In the genomic region with DNA sequence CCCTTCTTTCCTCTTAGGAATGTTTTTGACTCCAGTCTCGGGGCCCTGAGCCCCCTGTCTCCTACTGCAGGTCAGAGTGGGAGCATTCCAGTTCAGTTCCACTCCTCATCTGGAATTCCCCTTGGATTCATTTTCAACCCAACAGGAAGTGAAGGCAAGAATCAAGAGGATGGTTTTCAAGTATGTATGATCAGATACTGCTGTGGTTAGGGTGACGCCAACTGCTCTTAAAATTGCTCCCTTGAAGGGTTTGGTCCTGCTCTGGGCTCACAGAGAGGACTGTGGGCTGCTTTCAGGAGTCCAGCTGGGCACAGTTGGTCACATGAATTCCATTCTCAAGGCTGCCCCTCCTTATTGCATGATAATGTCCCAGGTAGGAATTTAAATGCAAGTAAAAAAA, we compare ENCODE assay signal across 20 cellular contexts. TPM values are rescaled to one million over a fixed set of nuclear protein-coding genes. Genes with fewer than 3 reads are reported as not detected.
DNase-seq lines count a peak whose midpoint lies in the region; ATAC-seq, FAIRE-seq and TF ChIP-seq lines count a peak whose summit lies in the region.
"Had no signal": no experiment of that assay in that cellular context is flagged by ENCODE, and none has a peak within 500 bp of the region (broad histone marks: within the 10 kb centered on the region; RNA-seq: fewer than 3 reads in every experiment).

No MANE protein-coding gene starts in this region.

- peak; percentile 60 for DNase-seq in AG09309 (ENCODE audit: low read depth)
- DNase-seq in GM23338 (ENCODE audit: low spot score) = no peak
- peak in 1 of 2 experiments; percentile 54 for DNase-seq in SJSA1 (ENCODE audit: low read depth in 1 of 2, low spot score in 2 of 2)
- DNase-seq in keratinocyte (ENCODE audit: low read depth, low spot score) = no peak
- DNase-seq in activated CD8-positive, alpha-beta memory T cell treated with anti-CD3 and anti-CD28 coated beads, Interleukin-2, amount 50 U/mL, for 4 hours = no peak
- DNase-seq in posterior cingulate gyrus = no peak
- DNase-seq in mucosa of descending colon = no peak
- DNase-seq in activated naive CD4-positive, alpha-beta T cell treated with anti-CD3 and anti-CD28 coated beads, Interleukin-2, amount 10 ng/mL, durations not matched to agents 7 days and 5 days = no peak
- DNase-seq: activated CD4-positive, alpha-beta T cell treated with anti-CD3 and anti-CD28 coated beads for 1 hour; GDM1; hypothalamus; MV-4-11; NCI-H2227 treated with DMSO at 0.1 percent for 48 hours; pancreas; stimulated activated CD4-positive, alpha-beta T cell treated with anti-CD3 and anti-CD28 coated beads, Interleukin-1b, Interleukin-23, amount 100 ng/mL, for 48 hours had no signal

- H3K4me1 Mint-ChIP-seq in GM23338 = peaks cover 3% of the 10 kb centered on the region
- H3K4me1 Mint-ChIP-seq in activated naive CD4-positive, alpha-beta T cell treated with anti-CD3 and anti-CD28 coated beads, Interleukin-2, amount 10 ng/mL, durations not matched to agents 7 days and 5 days = peaks cover 4% of the 10 kb centered on the region
- H3K4me1 Mint-ChIP-seq: memory B cell had no signal

- H3K27ac Mint-ChIP-seq in GM23338 = peak overlapping the region; percentile 31; the same call in 1 of the 2 replicates
- H3K27ac Mint-ChIP-seq in activated naive CD4-positive, alpha-beta T cell treated with anti-CD3 and anti-CD28 coated beads, Interleukin-2, amount 10 ng/mL, durations not matched to agents 7 days and 5 days = no peak overlapping the region
- H3K27ac Mint-ChIP-seq: memory B cell; T-helper 1 cell treated with Interleukin-12 subunit alpha and Interleukin-12 subunit beta and Interleukin-4 antibody, amounts not matched to agents 30 μg/mL and 1 μg/mL, for 36 hours had no signal

- H3K9ac ChIP-seq in keratinocyte (ENCODE audit: control insufficient read depth, extremely low read depth, insufficient read depth, low read length) = no peak overlapping the region
- H3K9ac ChIP-seq: BLaER1 had no signal

- H3K9me3 Mint-ChIP-seq in GM23338 = no peaks in the 10 kb centered on the region
- no peaks in the 10 kb centered on the region for H3K9me3 Mint-ChIP-seq in activated naive CD4-positive, alpha-beta T cell treated with anti-CD3 and anti-CD28 coated beads, Interleukin-2, amount 10 ng/mL, durations not matched to agents 7 days and 5 days
- H3K9me3 Mint-ChIP-seq: memory B cell; T-helper 1 cell treated with Interleukin-12 subunit alpha and Interleukin-12 subunit beta and Interleukin-4 antibody, amounts not matched to agents 30 μg/mL and 1 μg/mL, for 36 hours had no signal

- FAIRE-seq in keratinocyte (lab: Jason Lieb, UNC) = peak; percentile 20
- FAIRE-seq: endometrium, pancreas had no signal

- dilution Hi-C loops in keratinocyte (cut with MboI; ENCODE audit: extremely low pct_ligation_motif_present, low sequenced_read_pairs) = no loop called here

- H3K27me3 ChIP-seq in GM23338 (ENCODE audit: insufficient read depth) (no peaks in the 10 kb centered on the region), SJSA1 (replicated peaks) (no peaks in the 10 kb centered on the region), keratinocyte (ENCODE audit: control insufficient read depth, extremely low read depth, insufficient read depth, low read length) (no peaks in the 10 kb centered on the region)
- H3K27me3 ChIP-seq: BLaER1, pancreas had no signal

- H4K20me1 ChIP-seq in GM23338 (replicated peaks; ENCODE audit: insufficient read depth) (no peaks in the 10 kb centered on the region), keratinocyte (ENCODE audit: control insufficient read depth, extremely low read depth, insufficient read depth, low read length) (no peaks in the 10 kb centered on the region)
- H4K20me1 ChIP-seq: BLaER1 had no signal

- no peaks in the 10 kb centered on the region for H3F3A ChIP-seq in GM23338 (replicated peaks; ENCODE audit: low read depth)

- CTCF ChIA-PET in activated naive CD4-positive, alpha-beta T cell treated with anti-CD3 and anti-CD28 coated beads, Interleukin-2, amount 10 ng/mL, durations not matched to agents 7 days and 5 days (lab: Charles Lee) = no interaction called here

- no peak overlapping the region for H3K4me3 Mint-ChIP-seq in GM23338
- no peak overlapping the region for H3K4me3 Mint-ChIP-seq in activated naive CD4-positive, alpha-beta T cell treated with anti-CD3 and anti-CD28 coated beads, Interleukin-2, amount 10 ng/mL, durations not matched to agents 7 days and 5 days
- H3K4me3 Mint-ChIP-seq: memory B cell; T-helper 1 cell treated with Interleukin-12 subunit alpha and Interleukin-12 subunit beta and Interleukin-4 antibody, amounts not matched to agents 30 μg/mL and 1 μg/mL, for 36 hours had no signal

- ATAC-seq in GM23338 (no peak), mucosa of descending colon (no peak)

- no peak overlapping the region for H3K4me3 ChIP-seq in AG09309 (ENCODE audit: control insufficient read depth, low read depth, low read length)
- H3K4me3 ChIP-seq in GM23338 = no peak overlapping the region
- no peak overlapping the region for H3K4me3 ChIP-seq in SJSA1
- no peak overlapping the region for H3K4me3 ChIP-seq in keratinocyte (ENCODE audit: control insufficient read depth in 2 of 3, extremely low read depth in 1 of 3, insufficient read depth in 2 of 3, low read depth in 1 of 3, low read length in 3 of 3)
- H3K4me3 ChIP-seq in mucosa of descending colon = no peak overlapping the region
- H3K4me3 ChIP-seq: BLaER1, pancreas had no signal

- no peak overlapping the region for H3K27ac ChIP-seq in GM23338 (ENCODE audit: low read depth)
- peak overlapping the region; percentile 29; the same call in 1 of the 2 replicates for H3K27ac ChIP-seq in SJSA1
- peak overlapping the region; percentile 57 for H3K27ac ChIP-seq in keratinocyte (ENCODE audit: control insufficient read depth, insufficient read depth, low read length)
- H3K27ac ChIP-seq: BLaER1, HL-60, pancreas had no signal

- intact Hi-C loops in posterior cingulate gyrus (cut with DNase I) = no loop called here
- intact Hi-C loops in mucosa of descending colon (cut with DNase I, micrococcal nuclease) = no loop called here

- H3K4me2 ChIP-seq in GM23338 = no peak overlapping the region
- H3K4me2 ChIP-seq in keratinocyte (ENCODE audit: control insufficient read depth, extremely low read depth, insufficient read depth, low read depth, low read length) = no peak overlapping the region
- H3K4me2 ChIP-seq: BLaER1 had no signal

- H3K4me1 ChIP-seq in GM23338 (ENCODE audit: insufficient read depth) (peaks cover 6% of the 10 kb centered on the region; the same call in 1 of the 2 replicates), SJSA1 (replicated peaks) (peaks cover 25% of the 10 kb centered on the region), keratinocyte (ENCODE audit: control insufficient read depth, extremely low read depth, insufficient read depth, low read length) (peaks cover 25% of the 10 kb centered on the region), mucosa of descending colon (ENCODE audit: low read depth) (peaks cover 14% of the 10 kb centered on the region)

- no peaks in the 10 kb centered on the region for H3K79me2 ChIP-seq in GM23338 (replicated peaks; ENCODE audit: insufficient read depth)
- H3K79me2 ChIP-seq in keratinocyte (ENCODE audit: control insufficient read depth, insufficient read depth, low read length) = no peaks in the 10 kb centered on the region

- H3K9me2 ChIP-seq in GM23338 (ENCODE audit: insufficient read depth) = no peaks in the 10 kb centered on the region

- TF ChIP-seq CTCF in AG09309 (IDR thresholded peaks at IDR 0.05; ENCODE audit: control insufficient read depth, insufficient read depth, low read depth, low read length, missing control alignments) (no peak), GM23338 (conservative IDR thresholded peaks at IDR 0.05; ENCODE audit: low read depth in 2 of 2) (no peak), keratinocyte (optimal IDR thresholded peaks at IDR 0.05 in 1 of 3, IDR thresholded peaks at IDR 0.05 in 1 of 3, conservative IDR thresholded peaks at IDR 0.05 in 1 of 3; ENCODE audit: extremely low read depth in 1 of 3, insufficient read depth in 2 of 3, low read length in 3 of 3) (no peak), mucosa of descending colon (IDR thresholded peaks at IDR 0.05) (no peak)

- H3K9me1 ChIP-seq in keratinocyte (ENCODE audit: control insufficient read depth, extremely low read depth, insufficient read depth, low read length) = no peaks in the 10 kb centered on the region

- peaks cover 1% of the 10 kb centered on the region for H3K27me3 Mint-ChIP-seq in GM23338 (ENCODE audit: insufficient read depth, low read depth, poor library complexity)
- H3K27me3 Mint-ChIP-seq in activated naive CD4-positive, alpha-beta T cell treated with anti-CD3 and anti-CD28 coated beads, Interleukin-2, amount 10 ng/mL, durations not matched to agents 7 days and 5 days = peaks cover 10% of the 10 kb centered on the region

- H3K36me3 ChIP-seq in GM23338 (ENCODE audit: insufficient read depth) = no peaks in the 10 kb centered on the region
- no peaks in the 10 kb centered on the region for H3K36me3 ChIP-seq in SJSA1
- H3K36me3 ChIP-seq in keratinocyte (ENCODE audit: control insufficient read depth in 2 of 2, extremely low read depth in 1 of 2, insufficient read depth in 2 of 2, low read length in 2 of 2) = no peaks in the 10 kb centered on the region
- H3K36me3 ChIP-seq in mucosa of descending colon (ENCODE audit: low read depth) = no peaks in the 10 kb centered on the region
- H3K36me3 ChIP-seq: BLaER1, pancreas had no signal

- H3K9me3 ChIP-seq in SJSA1 (replicated peaks) (no peaks in the 10 kb centered on the region), keratinocyte (ENCODE audit: control insufficient read depth, low read depth, low read length) (no peaks in the 10 kb centered on the region), mucosa of descending colon (no peaks in the 10 kb centered on the region)
- H3K9me3 ChIP-seq: BLaER1, pancreas had no signal

- H3K36me3 Mint-ChIP-seq in GM23338 (ENCODE audit: low read depth) = no peaks in the 10 kb centered on the region
- H3K36me3 Mint-ChIP-seq in activated naive CD4-positive, alpha-beta T cell treated with anti-CD3 and anti-CD28 coated beads, Interleukin-2, amount 10 ng/mL, durations not matched to agents 7 days and 5 days = no peaks in the 10 kb centered on the region
- H3K36me3 Mint-ChIP-seq: memory B cell had no signal

- H2AFZ ChIP-seq in GM23338 = no peak overlapping the region
- peak overlapping the region; percentile 41 for H2AFZ ChIP-seq in keratinocyte (ENCODE audit: control insufficient read depth, low read length)

RNA-seq across cellular contexts. Expression of gene VWA2, which starts 22.1 kb away (rescaled TPM):
- total RNA-seq in GM23338 (2014; rRNA removed; shearing (Covaris generic)) = 2.0 and 3.7 TPM in 2 replicates
- polyA plus RNA-seq in GM23338 (2016; fragmentation: Nextera tagmentation; extraction: Ambion mirVana) = 0.35 and 0.48 TPM in 2 replicates
- not detected in 2 replicates for total RNA-seq in SJSA1 (2014; rRNA removed; shearing (Covaris generic))
- polyA plus RNA-seq in keratinocyte = 0.35 to 0.49 TPM (median 0.41 TPM) in 3 replicates
- polyA plus RNA-seq in keratinocyte (2011; ENCODE audit: low read depth) = not detected
- polyA plus RNA-seq in keratinocyte (2011; cell fraction: cytosol; rRNA removed) = 0.06 and 0.14 TPM in 2 replicates
- 1.1 TPM in 2 replicates for polyA plus RNA-seq in keratinocyte (2011; cell fraction: nucleus; rRNA removed)
- 0.38 and 0.48 TPM in 2 replicates for polyA plus RNA-seq in keratinocyte (2012; ENCODE audit: low replicate concordance)
- 0.66 to 0.93 TPM (median 0.73 TPM) in 3 replicates for polyA minus RNA-seq in keratinocyte
- polyA minus RNA-seq in keratinocyte (2011; cell fraction: cytosol; rRNA and poly(A)+ RNA removed) = 1.5 TPM
- 2.1 and 2.7 TPM in 2 replicates for polyA minus RNA-seq in keratinocyte (2011; cell fraction: nucleus; rRNA and poly(A)+ RNA removed)
- total RNA-seq in mucosa of descending colon = 1 to 10 TPM in 2 of 3 donors, under 1 TPM in 1; 0.47 to 3.2 (median 1.9) TPM
